Comparison of ENCODE assay signal across 8 cellular contexts in the genomic region with DNA sequence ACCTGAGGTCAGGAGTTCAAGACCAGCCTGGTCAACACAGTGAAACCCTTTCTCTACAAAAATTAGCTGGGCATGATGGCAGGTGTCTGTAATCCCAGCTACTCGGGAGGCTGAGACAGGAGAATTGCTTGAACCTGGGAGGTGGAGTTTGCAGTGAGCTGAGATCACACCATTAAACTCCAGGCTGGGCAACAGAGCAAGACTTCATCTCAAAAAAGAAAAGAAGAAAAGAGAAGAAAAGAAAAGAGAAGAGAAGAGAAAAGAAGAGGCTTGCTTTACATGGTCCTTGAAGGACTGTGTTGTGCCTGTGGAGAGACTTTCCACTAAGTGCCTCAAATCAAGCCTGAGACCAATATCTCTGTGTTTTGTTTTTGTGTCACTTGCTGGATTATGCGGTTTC. TPM values are rescaled to one million over a fixed set of nuclear protein-coding genes. Genes with fewer than 3 reads are reported as not detected.
DNase-seq lines count a peak whose midpoint lies in the region; ATAC-seq, FAIRE-seq and TF ChIP-seq lines count a peak whose summit lies in the region.
"Not testable (repeated sequence)": the region's sequence is repeated elsewhere in the genome, so short reads cannot be mapped to it uniquely, and the experiment has no call there.

No MANE protein-coding gene starts in this region.

- not testable (repeated sequence) for H3K9me3 Mint-ChIP-seq in IgD-negative memory B cell; natural killer cell treated with Interleukin-12 subunit alpha and Interleukin-12 subunit beta and Interleukin-15 and Interleukin-18, amount 100 ng/mL, for 72 hours
- H3K9me3 Mint-ChIP-seq in activated naive CD4-positive, alpha-beta T cell treated with anti-CD3 and anti-CD28 coated beads for 36 hours: peaks cover 16% of the 10 kb centered on the region

- intact Hi-C loops in activated naive CD4-positive, alpha-beta T cell treated with anti-CD3 and anti-CD28 coated beads for 36 hours (cut with micrococcal nuclease): loop anchor here (1.0 kb wide), 1 partner anchor 33 kb away; no protein-coding TSS in a partner anchor
- intact Hi-C loops in K562 (cut with micrococcal nuclease): not testable (repeated sequence)

- POLR2A ChIA-PET in K562 (lab: Yijun Ruan, JAX): interaction anchor here (1.5 kb wide), 1 partner anchor 12 kb away, joined by 5 read pairs; no protein-coding TSS in a partner anchor

- peaks cover 62% of the 10 kb centered on the region for H3K4me1 ChIP-seq in DOHH2 (ENCODE audit: control insufficient read depth, low read length)
- H3K4me1 ChIP-seq in K562 (replicated peaks in 1 of 2; ENCODE audit: control insufficient read depth in 2 of 2, insufficient read depth in 2 of 2, low read length in 2 of 2): peaks cover 16 to 27% of the 10 kb centered on the region in 2 experiments
- peaks cover 2 to 21% (median 15%) of the 10 kb centered on the region in 4 donors for H3K4me1 ChIP-seq in upper lobe of left lung

- not testable (repeated sequence) for ATAC-seq in T-helper 17 cell; K562; natural killer cell treated with Interleukin-12 subunit alpha and Interleukin-12 subunit beta and Interleukin-15 and Interleukin-18, amount 100 ng/mL, for 72 hours; upper lobe of left lung (ENCODE audit: low FRiP score in 2 of 2)

- not testable (repeated sequence) for TF ChIP-seq CTCF in DOHH2 (IDR thresholded peaks at IDR 0.05; ENCODE audit: low read depth, low read length, poor library complexity, severe bottlenecking); K562 (IDR thresholded peaks at IDR 0.05 in 2 of 3, conservative IDR thresholded peaks at IDR 0.05 in 1 of 3; ENCODE audit: insufficient read depth in 2 of 3, low read depth in 1 of 3, low read length in 3 of 3); upper lobe of left lung (IDR thresholded peaks at IDR 0.05)

- not testable (repeated sequence) for H3K9me1 ChIP-seq in K562 (ENCODE audit: control insufficient read depth, insufficient read depth, low read length)

- H3K4me1 Mint-ChIP-seq in IgD-negative memory B cell (peaks cover 39 to 49% (median 40%) of the 10 kb centered on the region in 3 donors), T-helper 17 cell (peaks cover 29% of the 10 kb centered on the region)
- H3K4me1 Mint-ChIP-seq in activated naive CD4-positive, alpha-beta T cell treated with anti-CD3 and anti-CD28 coated beads for 36 hours (ENCODE audit: low read depth): peaks cover 31% of the 10 kb centered on the region
- H3K4me1 Mint-ChIP-seq in natural killer cell treated with Interleukin-12 subunit alpha and Interleukin-12 subunit beta and Interleukin-15 and Interleukin-18, amount 100 ng/mL, for 72 hours (ENCODE audit: low read depth in 2 of 2): peaks cover 29 to 39% of the 10 kb centered on the region in 2 donors

- peaks cover 25% of the 10 kb centered on the region for H3F3A ChIP-seq in DOHH2 (ENCODE audit: control insufficient read depth, insufficient read depth)

- H3K9ac ChIP-seq in K562 (ENCODE audit: insufficient read depth in 1 of 2, low read depth in 2 of 2, low read length in 2 of 2): peak overlapping the region in 1 of 2 experiments; percentile 64; a peak in 1 of 4 replicates

- peak overlapping the region; percentile 94 for H2AFZ ChIP-seq in K562 (ENCODE audit: low read depth, low read length)

- not testable (repeated sequence) for TF ChIP-seq RAD21 in K562 (CRISPR knock-in tag; conservative IDR thresholded peaks at IDR 0.05 in 1 of 2, IDR thresholded peaks at IDR 0.05 in 1 of 2)

- peak overlapping the region in 3 of 4 donors; percentile 80 to 95 (median 83) for H3K4me3 Mint-ChIP-seq in IgD-negative memory B cell
- not testable (repeated sequence) for H3K4me3 Mint-ChIP-seq in T-helper 17 cell; activated naive CD4-positive, alpha-beta T cell treated with anti-CD3 and anti-CD28 coated beads for 36 hours
- H3K4me3 Mint-ChIP-seq in natural killer cell treated with Interleukin-12 subunit alpha and Interleukin-12 subunit beta and Interleukin-15 and Interleukin-18, amount 100 ng/mL, for 72 hours: peak overlapping the region; percentile 63

- FAIRE-seq in K562 (lab: Jason Lieb, UNC): not testable (repeated sequence)

- H3K79me2 ChIP-seq in DOHH2 (ENCODE audit: control insufficient read depth, low read length); K562 (ENCODE audit: control insufficient read depth, insufficient read depth, low read length): not testable (repeated sequence)

- not testable (repeated sequence) for H3K9me2 ChIP-seq in DOHH2 (replicated peaks; ENCODE audit: control insufficient read depth, low read length)

- TF ChIP-seq POLR2A in K562 (conservative IDR thresholded peaks at IDR 0.05); upper lobe of left lung (IDR thresholded peaks at IDR 0.05): not testable (repeated sequence)

- WGBS in K562 (ENCODE audit: insufficient coverage, low coverage, missing lambda C conversion rate): 80% methylated on average over 2 of the region's 2 CpGs
- 69 to 75% methylated on average over 2 of the region's 2 CpGs for WGBS in upper lobe of left lung, 2 donors

- in situ Hi-C loops in K562 (cut with MboI): not testable (repeated sequence)

- peak overlapping the region; percentile 89 for H3K4me2 ChIP-seq in DOHH2 (ENCODE audit: low read length)
- H3K4me2 ChIP-seq in K562 (ENCODE audit: insufficient read depth, low read length): not testable (repeated sequence)

- not testable (repeated sequence) for BruUV-seq in K562 (replicated peaks; lab: Mats Ljungman, UMichigan)

- not testable (repeated sequence) for H3K36me3 ChIP-seq in DOHH2 (ENCODE audit: control insufficient read depth, low read length); K562 (ENCODE audit: control insufficient read depth, insufficient read depth, low read length); upper lobe of left lung

- H3K9me3 ChIP-seq in DOHH2 (ENCODE audit: control insufficient read depth, insufficient read depth, low read length): peaks cover 12% of the 10 kb centered on the region
- H3K9me3 ChIP-seq in T-helper 17 cell (ENCODE audit: control insufficient read depth, low read length, poor library complexity, severe bottlenecking); upper lobe of left lung: not testable (repeated sequence)
- H3K9me3 ChIP-seq in K562 (replicated peaks; ENCODE audit: control insufficient read depth, insufficient read depth, low read depth, low read length): peaks cover 15% of the 10 kb centered on the region

- H3K27ac ChIP-seq in DOHH2 (ENCODE audit: low read depth, low read length): peak overlapping the region; percentile 88
- H3K27ac ChIP-seq in K562 (ENCODE audit: extremely low read depth, low read depth, low read length): peak overlapping the region; percentile 76
- H3K27ac ChIP-seq in upper lobe of left lung: peak overlapping the region in 3 of 4 donors; percentile 61 to 75 (median 69)

- H3K27me3 Mint-ChIP-seq in IgD-negative memory B cell; activated naive CD4-positive, alpha-beta T cell treated with anti-CD3 and anti-CD28 coated beads for 36 hours (ENCODE audit: low read depth): not testable (repeated sequence)
- H3K27me3 Mint-ChIP-seq in T-helper 17 cell: peaks cover 30% of the 10 kb centered on the region
- H3K27me3 Mint-ChIP-seq in natural killer cell treated with Interleukin-12 subunit alpha and Interleukin-12 subunit beta and Interleukin-15 and Interleukin-18, amount 100 ng/mL, for 72 hours: peaks cover 8 to 20% of the 10 kb centered on the region in 2 donors

- not testable (repeated sequence) for H3K27me3 ChIP-seq in DOHH2 (ENCODE audit: control insufficient read depth, low read length); K562 (ENCODE audit: control insufficient read depth in 2 of 2, insufficient read depth in 2 of 2, low read length in 2 of 2); upper lobe of left lung

- CTCF ChIA-PET in activated naive CD4-positive, alpha-beta T cell treated with anti-CD3 and anti-CD28 coated beads for 36 hours (lab: Charles Lee): interaction anchor here (0.6 to 1.2 kb wide), 2 partner anchors 41 to 313 kb away, joined by 3 to 5 read pairs; no protein-coding TSS in a partner anchor
- CTCF ChIA-PET in K562 (lab: Yijun Ruan, JAX; ENCODE audit: low intra/inter-chr PET ratio): not testable (repeated sequence)

- H3K27ac Mint-ChIP-seq in IgD-negative memory B cell (peak overlapping the region; percentile 95 to 100 (median 98)), T-helper 17 cell (peak overlapping the region; percentile 84)
- H3K27ac Mint-ChIP-seq in activated naive CD4-positive, alpha-beta T cell treated with anti-CD3 and anti-CD28 coated beads for 36 hours: peak overlapping the region; percentile 51
- H3K27ac Mint-ChIP-seq in natural killer cell treated with Interleukin-12 subunit alpha and Interleukin-12 subunit beta and Interleukin-15 and Interleukin-18, amount 100 ng/mL, for 72 hours: peak overlapping the region; percentile 63 to 89

- H3K36me3 Mint-ChIP-seq in IgD-negative memory B cell; T-helper 17 cell (ENCODE audit: low read depth); activated naive CD4-positive, alpha-beta T cell treated with anti-CD3 and anti-CD28 coated beads for 36 hours (ENCODE audit: low read depth); natural killer cell treated with Interleukin-12 subunit alpha and Interleukin-12 subunit beta and Interleukin-15 and Interleukin-18, amount 100 ng/mL, for 72 hours: not testable (repeated sequence)

- not testable (repeated sequence) for H4K20me1 ChIP-seq in DOHH2 (ENCODE audit: control insufficient read depth, insufficient read depth, low read depth, low read length); K562 (replicated peaks; ENCODE audit: control insufficient read depth, insufficient read depth, low read length)

- peak overlapping the region; percentile 65 for H3K4me3 ChIP-seq in DOHH2 (ENCODE audit: low read length)
- not testable (repeated sequence) for H3K4me3 ChIP-seq in K562, upper lobe of left lung

- not testable (repeated sequence) for DNase-seq in T-helper 17 cell; activated naive CD4-positive, alpha-beta T cell treated with anti-CD3 and anti-CD28 coated beads for 36 hours; natural killer cell treated with Interleukin-12 subunit alpha and Interleukin-12 subunit beta and Interleukin-15 and Interleukin-18, amount 100 ng/mL, for 72 hours (ENCODE audit: low spot score); upper lobe of left lung
- DNase-seq in activated CD8-positive, alpha-beta memory T cell treated with anti-CD3 and anti-CD28 coated beads for 24 hours: peak; percentile 42
- DNase-seq in K562 (ENCODE audit: extremely low read depth in 1 of 4, low spot score in 3 of 4): peak in 1 of 4 experiments; percentile 20

- TF ChIP-seq EP300 in K562 (IDR thresholded peaks at IDR 0.05; ENCODE audit: low read length); upper lobe of left lung (IDR thresholded peaks at IDR 0.05): not testable (repeated sequence)

RNA-seq across cellular contexts. Expression of gene CD83, which starts 9.5 kb away (rescaled TPM):
- polyA plus RNA-seq in IgD-negative memory B cell (43.8 TPM), K562 (2011; rRNA removed) (1.5 and 2.5 TPM in 2 replicates), K562 (2014; fragmentation: Illumina TruSeq; extraction: Trizol) (3.3 and 3.6 TPM in 2 replicates), K562 (2014; fragmentation: Nextera tagmentation; extraction: Ambion mirVana) (1 to 10 TPM; 3.6 to 4.1 TPM), K562 (2014; rRNA removed) (2.6 and 2.8 TPM in 2 replicates)
- total RNA-seq in T-helper 17 cell (10 to 100 TPM; 62.3 to 78.7 TPM), K562 (2014; rRNA removed) (3.1 and 3.7 TPM in 2 replicates), K562 (2014; rRNA removed; fragmentation: Illumina TruSeq; extraction: Trizol) (3.1 and 3.3 TPM in 2 replicates), K562 (2015; rRNA removed; fragmentation: Illumina TruSeq; extraction: Trizol) (3.8 and 4.3 TPM in 2 replicates), K562 (2021) (3.2 and 3.4 TPM in 2 replicates), upper lobe of left lung (10 to 100 TPM; 13.6 to 40.6 (median 21.5) TPM)
- 10 to 100 TPM; 11.9 to 13.8 TPM for total RNA-seq in activated naive CD4-positive, alpha-beta T cell treated with anti-CD3 and anti-CD28 coated beads for 36 hours
- total RNA-seq in K562 (2011; cell fraction: chromatin; rRNA removed; ENCODE audit: low replicate concordance): 2.9 and 4.0 TPM in 2 replicates
- total RNA-seq in K562 (2011; cell fraction: nucleolus; rRNA removed): 1.4 and 1.8 TPM in 2 replicates
- 2.6 and 2.7 TPM in 2 replicates for total RNA-seq in K562 (2011; cell fraction: nucleoplasm; rRNA removed)
- polyA plus RNA-seq in K562 (2011; cell fraction: cytosol; rRNA removed): 1.1 and 1.2 TPM in 2 replicates
- 1.1 and 1.2 TPM in 2 replicates for polyA plus RNA-seq in K562 (2011; cell fraction: nucleus; rRNA removed)
- 3.6 and 4.1 TPM in 2 replicates for polyA plus RNA-seq in K562 (2012)
- polyA minus RNA-seq in K562 (2011; rRNA and poly(A)+ RNA removed): 1.8 and 2.0 TPM in 2 replicates
- polyA minus RNA-seq in K562 (2011; cell fraction: cytosol; rRNA and poly(A)+ RNA removed): 0.48 and 0.91 TPM in 2 replicates
- polyA minus RNA-seq in K562 (2011; cell fraction: nucleus; rRNA and poly(A)+ RNA removed): 0.67 and 0.78 TPM in 2 replicates
- 100 to 1,000 TPM in 1 of 2 donors, 10 to 100 TPM in 1; 31.4 to 124 TPM for total RNA-seq in natural killer cell treated with Interleukin-12 subunit alpha and Interleukin-12 subunit beta and Interleukin-15 and Interleukin-18, amount 100 ng/mL, for 72 hours
